Comparison of ENCODE assay signal across 17 cellular contexts in genomic region chr6:74167951-74168350, GRCh38.
"Had no signal": no experiment of that assay in that cellular context is flagged by ENCODE, and none has a peak within 500 bp of the region (broad histone marks: within the 10 kb centered on the region; RNA-seq: fewer than 3 reads in every experiment).

No MANE protein-coding gene starts in this region.

- H3K9me3 Mint-ChIP-seq: activated naive CD4-positive, alpha-beta T cell treated with anti-CD3 and anti-CD28 coated beads, Interleukin-2, amount 50 U/mL, for 72 hours; type B pancreatic cell had no signal

- H3K36me3 Mint-ChIP-seq: activated naive CD4-positive, alpha-beta T cell treated with anti-CD3 and anti-CD28 coated beads, Interleukin-2, amount 50 U/mL, for 72 hours; type B pancreatic cell had no signal

- H3K4me3 Mint-ChIP-seq: effector memory CD8-positive, alpha-beta T cell; type B pancreatic cell had no signal

- ATAC-seq: activated naive CD4-positive, alpha-beta T cell treated with anti-CD3 and anti-CD28 coated beads, Interleukin-2, amount 50 U/mL, for 72 hours; effector memory CD8-positive, alpha-beta T cell; gastroesophageal sphincter; left lung; stimulated activated naive CD8-positive, alpha-beta T cell treated with anti-CD3 and anti-CD28 coated beads, Interleukin-15, Interleukin-2, amounts not matched to agents 100 U/mL and 50 U/mL, for 24 hours had no signal

- DNase-seq: activated CD4-positive, alpha-beta T cell treated with anti-CD3 and anti-CD28 coated beads, Interleukin-2, amount 50 U/mL, for 48 hours; activated gamma-delta T cell treated with Interleukin-2 at 50 U/mL for 16 hours; amniotic stem cell; effector memory CD8-positive, alpha-beta T cell; heart left ventricle; kidney; left lung; occipital lobe; stimulated activated CD4-positive, alpha-beta T cell treated with anti-CD3 and anti-CD28 coated beads, Interleukin-12 subunit alpha, Interleukin-12 subunit beta, amount 100 ng/mL, for 4 hours; stimulated activated CD4-positive, alpha-beta T cell treated with anti-CD3 and anti-CD28 coated beads, Interleukin-1b, Interleukin-23, amount 100 ng/mL, for 48 hours; stimulated activated naive CD8-positive, alpha-beta T cell treated with anti-CD3 and anti-CD28 coated beads, Interleukin-15, Interleukin-2, amounts not matched to agents 100 U/mL and 50 U/mL, for 24 hours; SW 1271; T-helper 2 cell; WERI-Rb-1 had no signal

- H3K27me3 Mint-ChIP-seq: effector memory CD8-positive, alpha-beta T cell; type B pancreatic cell had no signal

- H3K27ac Mint-ChIP-seq: activated naive CD4-positive, alpha-beta T cell treated with anti-CD3 and anti-CD28 coated beads, Interleukin-2, amount 50 U/mL, for 72 hours; effector memory CD8-positive, alpha-beta T cell; type B pancreatic cell had no signal
